25 cellular contexts compared by ENCODE assay signal in the genomic region with DNA sequence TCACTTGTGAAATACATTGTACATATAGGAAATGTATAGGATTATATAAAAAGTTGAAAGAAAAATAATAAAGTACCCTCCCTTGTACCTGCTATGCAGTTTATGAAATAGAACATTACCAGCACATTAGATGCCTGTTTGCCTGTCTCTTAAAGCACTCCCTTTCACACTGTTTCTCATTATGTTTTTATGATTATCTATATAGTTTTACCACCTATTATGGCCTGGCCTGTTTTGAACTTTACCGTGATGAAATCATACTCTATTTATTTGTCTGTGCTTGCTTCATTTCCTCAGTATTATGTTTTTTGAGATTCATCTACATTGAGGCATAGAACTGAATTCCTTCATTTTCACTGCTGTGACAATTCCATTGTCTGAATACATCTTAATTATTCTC. TPM values are rescaled to one million over a fixed set of nuclear protein-coding genes. Genes with fewer than 3 reads are reported as not detected.
DNase-seq lines count a peak whose midpoint lies in the region; ATAC-seq and TF ChIP-seq lines count a peak whose summit lies in the region.
"Had no signal": no experiment of that assay in that cellular context is flagged by ENCODE, and none has a peak within 500 bp of the region (broad histone marks: within the 10 kb centered on the region; RNA-seq: fewer than 3 reads in every experiment).

No MANE protein-coding gene starts in this region.

- no peak overlapping the region for H3K4me2 ChIP-seq in PC-3 (ENCODE audit: low read length)
- H3K4me2 ChIP-seq: BLaER1 had no signal

- H3K9ac ChIP-seq in PC-3 (ENCODE audit: low read length), result no peak overlapping the region
- H3K9ac ChIP-seq: BLaER1 had no signal

- H3K27me3 ChIP-seq in PC-3 (ENCODE audit: low read length) (no peaks in the 10 kb centered on the region), heart right ventricle (no peaks in the 10 kb centered on the region)
- H3K27me3 ChIP-seq: BE2C, BLaER1 had no signal

- peaks cover 14% of the 10 kb centered on the region for H3K4me1 ChIP-seq in PC-3 (ENCODE audit: insufficient read depth, low read length)
- H3K4me1 ChIP-seq in mucosa of descending colon (ENCODE audit: low read depth), result no peaks in the 10 kb centered on the region
- H3K4me1 ChIP-seq in heart right ventricle, result no peaks in the 10 kb centered on the region
- H3K4me1 ChIP-seq: BLaER1 had no signal

- POLR2A ChIA-PET in PC-3 (lab: Charles Lee; ENCODE audit: unreplicated experiment), result no interaction called here

- intact Hi-C loops in PC-3 (cut with micrococcal nuclease) (no loop called here), mucosa of descending colon (cut with DNase I, micrococcal nuclease) (no loop called here), heart right ventricle (cut with DNase I) (no loop called here)

- H3K79me2 ChIP-seq in PC-3 (ENCODE audit: low read length), result no peaks in the 10 kb centered on the region

- CTCF ChIA-PET in PC-3 (lab: Charles Lee), result no interaction called here

- no peak overlapping the region for H3K4me3 ChIP-seq in PC-3 (ENCODE audit: low read length)
- no peak overlapping the region for H3K4me3 ChIP-seq in mucosa of descending colon
- H3K4me3 ChIP-seq in heart right ventricle, result no peak overlapping the region
- H3K4me3 ChIP-seq: BLaER1, GM12878 had no signal

- H3K36me3 ChIP-seq in PC-3 (ENCODE audit: low read depth, low read length) (no peaks in the 10 kb centered on the region), mucosa of descending colon (ENCODE audit: low read depth) (no peaks in the 10 kb centered on the region), heart right ventricle (no peaks in the 10 kb centered on the region)
- H3K36me3 ChIP-seq: BE2C, BLaER1 had no signal

- DNase-seq in NCI-H69 (lab: John Stamatoyannopoulos, UW), result peak; percentile 67
- DNase-seq in PC-3, result no peak
- no peak for DNase-seq in mucosa of descending colon
- DNase-seq in NCI-H187 (lab: John Stamatoyannopoulos, UW), result no peak
- DNase-seq in heart right ventricle, result no peak
- DNase-seq: 8988T; ACHN; BE2C; C1 segment of cervical spinal cord; CD4-positive, alpha-beta memory T cell; CD4-positive, CD25-positive, alpha-beta regulatory T cell; CD8-positive, alpha-beta memory T cell; COR-L47; DMS 273 treated with DMSO at 0.1 percent for 48 hours; DMS153; DMS53; DMS79; DND-41; EL; GDM1 had no signal

- TF ChIP-seq CTCF in PC-3 (conservative IDR thresholded peaks at IDR 0.05; ENCODE audit: low read depth, low read length) (no peak), mucosa of descending colon (IDR thresholded peaks at IDR 0.05) (no peak), heart right ventricle (IDR thresholded peaks at IDR 0.05) (no peak)

- BruUV-seq in PC-3 (replicated peaks; lab: Mats Ljungman, UMichigan), result no TSS peak

- H3K9me3 ChIP-seq in PC-3 (ENCODE audit: low read length) (no peaks in the 10 kb centered on the region), mucosa of descending colon (no peaks in the 10 kb centered on the region), heart right ventricle (peaks cover 0 to 8% (median 0%) of the 10 kb centered on the region in 11 donors)
- H3K9me3 ChIP-seq: BE2C, BLaER1 had no signal

- WGBS in heart right ventricle, 2 donors, result 87 to 100% methylated on average over 1 of the region's 1 CpG

- H2AFZ ChIP-seq in PC-3 (ENCODE audit: low read length), result 0 out of 2 replicates have a peak overlapping the region, but pooled peaks have one; percentile 3

- no peaks in the 10 kb centered on the region for H3K9me2 ChIP-seq in PC-3 (replicated peaks; ENCODE audit: low read length)

- no peak for ATAC-seq in PC-3
- peak; percentile 50 for ATAC-seq in mucosa of descending colon
- no peak for ATAC-seq in heart right ventricle
- ATAC-seq: GM12878 had no signal

- no peaks in the 10 kb centered on the region for H4K20me1 ChIP-seq in PC-3 (ENCODE audit: low read length)
- H4K20me1 ChIP-seq: BLaER1 had no signal

- no peaks in the 10 kb centered on the region for H3F3A ChIP-seq in PC-3 (ENCODE audit: low read length, unreplicated experiment)

- H3K27ac ChIP-seq in PC-3 (ENCODE audit: low read length) (no peak overlapping the region), heart right ventricle (no peak overlapping the region)
- H3K27ac ChIP-seq: BLaER1 had no signal

RNA-seq across cellular contexts. Expression of gene DGKB, which starts 41.1 kb away (rescaled TPM):
- total RNA-seq in PC-3 (2014; rRNA removed) (0.15 and 0.69 TPM in 2 replicates), mucosa of descending colon (1 to 10 TPM in 1 of 3 donors, under 1 TPM in 2; 0.19 to 5.6 (median 0.78) TPM), heart right ventricle (1 to 10 TPM in 2 of 10 donors, under 1 TPM in 8; 0.17 to 1.2 (median 0.79) TPM)
- under 1 TPM; under 0.01 to 0.04 TPM for polyA plus RNA-seq in heart right ventricle
- total RNA-seq: A673; CD4-positive, alpha-beta memory T cell; CD4-positive, CD25-positive, alpha-beta regulatory T cell; CD8-positive, alpha-beta memory T cell; G401 had no signal
- polyA plus RNA-seq: CD14-positive monocyte; CD4-positive, alpha-beta memory T cell; CD4-positive, CD25-positive, alpha-beta regulatory T cell; CD8-positive, alpha-beta memory T cell had no signal
